Comparison of ENCODE assay signal across 8 cellular contexts in genomic region chr10:68331455-68332258, GRCh38. TPM values are rescaled to one million over a fixed set of nuclear protein-coding genes. Genes with fewer than 3 reads are reported as not detected.
DNase-seq lines count a peak whose midpoint lies in the region; ATAC-seq and TF ChIP-seq lines count a peak whose summit lies in the region.

HNRNPH3 (plus strand) TSS chr10:68332064; CDS start chr10:68337222, 5,158 bp downstream.

- DNase-seq in CD14-positive monocyte (ENCODE audit: low spot score) (peak; percentile 96), NCI-H748 (lab: John Stamatoyannopoulos, UW; ENCODE audit: unreplicated experiment) (peak; percentile 96), dedifferentiated amniotic fluid mesenchymal stem cell (ENCODE audit: extremely low spot score) (peak; percentile 96), left lobe of liver (ENCODE audit: low spot score) (peak; percentile 99)
- DNase-seq in activated CD4-positive, alpha-beta T cell treated with anti-CD3 and anti-CD28 coated beads, Interleukin-2, amount 50 U/mL, for 1 hour = peak; percentile 99
- peak; percentile 98 to 99 for DNase-seq in stimulated activated CD4-positive, alpha-beta T cell treated with anti-CD3 and anti-CD28 coated beads, Interleukin-2, amount 100 ng/mL, for 24 hours

- H3K27ac Mint-ChIP-seq in CD14-positive monocyte = peak within 1 kb of the TSS; percentile 97 to 100 (median 99)

- H3K9me3 Mint-ChIP-seq in CD14-positive monocyte = peaks cover 0 to 2% (median 0%) of the 10 kb centered on the region in 7 donors

- peaks cover 2 to 3% of the 10 kb centered on the region in 2 donors for H3K36me3 Mint-ChIP-seq in CD14-positive monocyte

- TF ChIP-seq CTCF in CD14-positive monocyte (IDR thresholded peaks at IDR 0.05) = no peak

- H3K27me3 Mint-ChIP-seq in CD14-positive monocyte (ENCODE audit: low read depth in 3 of 3) = no peaks in the 10 kb centered on the region

- ATAC-seq in GM19395 (IDR thresholded peaks at IDR 0.05; ENCODE audit: unreplicated experiment) (peak; percentile 84), HG03558 (IDR thresholded peaks at IDR 0.05; ENCODE audit: extremely low read depth, unreplicated experiment) (peak; percentile 57), left lobe of liver (peak; percentile 87)

- H3K4me1 Mint-ChIP-seq in CD14-positive monocyte = peaks cover 57% of the 10 kb centered on the region

- intact Hi-C loops in CD14-positive monocyte (cut with micrococcal nuclease) = loop anchor here (5.0 to 10.0 kb wide), 5 partner anchors 254 to 569 kb away; partner anchors contain the start of genes HERC4 (in 1 of the 2) and SIRT1 (in 1 of the 2)

- peak within 1 kb of the TSS; percentile 98 to 99 for H3K4me3 Mint-ChIP-seq in CD14-positive monocyte

RNA-seq across cellular contexts. Expression of gene HNRNPH3, which starts in this region (rescaled TPM):
- polyA plus RNA-seq in CD14-positive monocyte = 10 to 100 TPM; 71.6 to 86.0 TPM
- 26.8 TPM for total RNA-seq in left lobe of liver

Comparison
In these comparisons a context has a peak if more than half of its experiments do, and no peak if none do; other contexts are left out.
1. Peak in every context shown above with its lines: DNase-seq and ATAC-seq.